ENCODE assay signal across 8 cellular contexts in the genomic region with DNA sequence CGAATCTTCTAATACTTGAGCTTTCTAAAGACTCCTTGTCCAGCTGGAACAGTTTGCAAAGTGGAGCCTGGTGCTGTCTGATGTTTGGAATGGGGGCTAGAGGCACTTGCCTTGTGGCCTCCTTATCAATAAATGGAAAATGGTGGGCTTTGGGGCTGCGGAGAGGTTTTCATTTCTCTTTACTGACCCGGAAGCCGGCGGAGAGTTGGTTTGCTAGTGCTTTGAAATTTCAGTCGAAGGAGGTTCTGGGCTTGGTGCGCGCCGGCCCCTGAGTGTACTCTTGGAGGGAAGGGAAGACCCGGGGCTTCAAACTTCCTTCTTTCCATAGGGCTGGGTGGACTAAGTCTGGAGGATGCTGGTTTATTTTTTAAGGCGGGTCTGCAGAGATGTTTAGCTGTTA. TPM values are rescaled to one million over a fixed set of nuclear protein-coding genes. Genes with fewer than 3 reads are reported as not detected.
DNase-seq lines count a peak whose midpoint lies in the region; ATAC-seq and TF ChIP-seq lines count a peak whose summit lies in the region.

No MANE protein-coding gene starts in this region.

- H3K27me3 ChIP-seq in neural progenitor cell: no peaks in the 10 kb centered on the region
- no peaks in the 10 kb centered on the region for H3K27me3 ChIP-seq in aorta (ENCODE audit: control insufficient read depth in 1 of 2, insufficient read depth in 2 of 2, low read length in 1 of 2)

- H3K9me3 ChIP-seq in neural progenitor cell (ENCODE audit: low read depth) (no peaks in the 10 kb centered on the region), aorta (ENCODE audit: control insufficient read depth, low read length) (no peaks in the 10 kb centered on the region)

- ATAC-seq in activated CD8-positive, alpha-beta T cell treated with anti-CD3 and anti-CD28 coated beads, Interleukin-2, amount 10 ng/mL, durations not matched to agents 7 days and 5 days: peak; percentile 2
- ATAC-seq in aorta (ENCODE audit: low FRiP score) (no peak), HG03354 (IDR thresholded peaks at IDR 0.05; ENCODE audit: poor library complexity, severe bottlenecking, unreplicated experiment) (no peak), HG03097 (IDR thresholded peaks at IDR 0.05; ENCODE audit: low FRiP score, unreplicated experiment) (no peak)

- H3K4me3 ChIP-seq in GM08714 (ENCODE audit: low read length): peak overlapping the region; percentile 97
- H3K4me3 ChIP-seq in fibroblast of mammary gland (ENCODE audit: control insufficient read depth, low read depth, low read length): peak overlapping the region; percentile 89
- peak overlapping the region; percentile 73 for H3K4me3 ChIP-seq in neural progenitor cell
- peak overlapping the region; percentile 61 to 67 for H3K4me3 ChIP-seq in aorta (ENCODE audit: low read length in 2 of 2)

- peaks cover 48% of the 10 kb centered on the region for H3K4me1 Mint-ChIP-seq in activated CD8-positive, alpha-beta T cell treated with anti-CD3 and anti-CD28 coated beads, Interleukin-2, amount 10 ng/mL, durations not matched to agents 7 days and 5 days (ENCODE audit: low read depth)
- H3K4me1 Mint-ChIP-seq in neural progenitor cell: peaks cover 26% of the 10 kb centered on the region

- CTCF ChIA-PET in activated CD8-positive, alpha-beta T cell treated with anti-CD3 and anti-CD28 coated beads, Interleukin-2, amount 10 ng/mL, durations not matched to agents 7 days and 5 days (lab: Charles Lee): interaction anchor here (0.9 to 3.1 kb wide), 12 partner anchors 9 to 99 kb away, joined by 3 to 17 read pairs (median 5); partner anchors contain the start of gene EIF2AK3

- no peaks in the 10 kb centered on the region for H4K20me1 ChIP-seq in neural progenitor cell (ENCODE audit: low read depth)

- 2 to 3% methylated on average over 11 of the region's 11 CpGs for WGBS in aorta, 2 donors

- H3K4me1 ChIP-seq in neural progenitor cell (no peaks in the 10 kb centered on the region), aorta (ENCODE audit: control insufficient read depth in 1 of 2, insufficient read depth in 2 of 2, low read length in 2 of 2) (no peaks in the 10 kb centered on the region)

- intact Hi-C loops in aorta (cut with DNase I): no loop called here

- no peaks in the 10 kb centered on the region for H3K27me3 Mint-ChIP-seq in activated CD8-positive, alpha-beta T cell treated with anti-CD3 and anti-CD28 coated beads, Interleukin-2, amount 10 ng/mL, durations not matched to agents 7 days and 5 days (ENCODE audit: low read depth)
- peaks cover 6% of the 10 kb centered on the region for H3K27me3 Mint-ChIP-seq in neural progenitor cell (ENCODE audit: insufficient read depth, low read depth)

- no peaks in the 10 kb centered on the region for H3K9me3 Mint-ChIP-seq in activated CD8-positive, alpha-beta T cell treated with anti-CD3 and anti-CD28 coated beads, Interleukin-2, amount 10 ng/mL, durations not matched to agents 7 days and 5 days (ENCODE audit: insufficient read depth)
- peaks cover 17% of the 10 kb centered on the region for H3K9me3 Mint-ChIP-seq in neural progenitor cell

- peaks cover 4% of the 10 kb centered on the region for H3F3A ChIP-seq in neural progenitor cell (ENCODE audit: low read depth)

- TF ChIP-seq CTCF in fibroblast of mammary gland (conservative IDR thresholded peaks at IDR 0.05; ENCODE audit: control insufficient read depth, insufficient read depth, low read depth, low read length) (no peak), neural progenitor cell (IDR thresholded peaks at IDR 0.05) (no peak)

- peak overlapping the region; percentile 80 for H3K4me2 ChIP-seq in neural progenitor cell

- H3K9ac ChIP-seq in neural progenitor cell: no peak overlapping the region

- peak overlapping the region; percentile 85 for H2AFZ ChIP-seq in neural progenitor cell (replicated peaks)

- peaks cover 4% of the 10 kb centered on the region for H3K36me3 Mint-ChIP-seq in activated CD8-positive, alpha-beta T cell treated with anti-CD3 and anti-CD28 coated beads, Interleukin-2, amount 10 ng/mL, durations not matched to agents 7 days and 5 days (ENCODE audit: low read depth)
- H3K36me3 Mint-ChIP-seq in neural progenitor cell: peaks cover 19% of the 10 kb centered on the region

- H3K27ac ChIP-seq in neural progenitor cell: no peak overlapping the region
- H3K27ac ChIP-seq in aorta (ENCODE audit: low read depth in 1 of 2, low read length in 2 of 2): no peak overlapping the region

- H3K4me3 Mint-ChIP-seq in activated CD8-positive, alpha-beta T cell treated with anti-CD3 and anti-CD28 coated beads, Interleukin-2, amount 10 ng/mL, durations not matched to agents 7 days and 5 days: peak overlapping the region; percentile 93
- H3K4me3 Mint-ChIP-seq in neural progenitor cell: peak overlapping the region; percentile 91

- DNase-seq in M059J (ENCODE audit: low read depth) (peak; percentile 8), fibroblast of mammary gland (ENCODE audit: low read depth) (peak; percentile 10), neural progenitor cell (ENCODE audit: low spot score) (no peak), aorta (peak; percentile 50 to 78)
- peak; percentile 67 for DNase-seq in activated CD8-positive, alpha-beta T cell treated with anti-CD3 and anti-CD28 coated beads, Interleukin-2, amount 10 ng/mL, durations not matched to agents 7 days and 5 days

- H3K36me3 ChIP-seq in neural progenitor cell (no peaks in the 10 kb centered on the region), aorta (ENCODE audit: control insufficient read depth in 1 of 2, insufficient read depth in 2 of 2, low read length in 1 of 2) (no peaks in the 10 kb centered on the region)

- peak overlapping the region; percentile 95 for H3K27ac Mint-ChIP-seq in activated CD8-positive, alpha-beta T cell treated with anti-CD3 and anti-CD28 coated beads, Interleukin-2, amount 10 ng/mL, durations not matched to agents 7 days and 5 days
- H3K27ac Mint-ChIP-seq in neural progenitor cell: no peak overlapping the region

- H3K79me2 ChIP-seq in neural progenitor cell (ENCODE audit: low read depth): peaks cover 63% of the 10 kb centered on the region

- POLR2A ChIA-PET in activated CD8-positive, alpha-beta T cell treated with anti-CD3 and anti-CD28 coated beads, Interleukin-2, amount 10 ng/mL, durations not matched to agents 7 days and 5 days (lab: Charles Lee): interaction anchor here (0.7 to 1.2 kb wide), 3 partner anchors 23 to 92 kb away, joined by 3 to 8 read pairs (median 4); no protein-coding TSS in a partner anchor

RNA-seq across cellular contexts. Expression of gene RPIA, which starts 0.7 kb away (rescaled TPM):
- 7.1 and 7.4 TPM in 2 replicates for total RNA-seq in M059J (2014; rRNA removed; shearing (Covaris generic))
- 10 to 100 TPM; 47.8 to 51.8 TPM for total RNA-seq in activated CD8-positive, alpha-beta T cell treated with anti-CD3 and anti-CD28 coated beads, Interleukin-2, amount 10 ng/mL, durations not matched to agents 7 days and 5 days
- total RNA-seq in neural progenitor cell (ENCODE audit: low replicate concordance) (9.9 and 11.5 TPM in 2 replicates), aorta (10 to 100 TPM in 1 of 2 donors, 1 to 10 TPM in 1; 9.8 to 10.3 TPM)
- 1 to 10 TPM; 7.3 to 7.8 TPM for polyA plus RNA-seq in aorta
